1 cellular context compared by ENCODE assay signal in the genomic region with DNA sequence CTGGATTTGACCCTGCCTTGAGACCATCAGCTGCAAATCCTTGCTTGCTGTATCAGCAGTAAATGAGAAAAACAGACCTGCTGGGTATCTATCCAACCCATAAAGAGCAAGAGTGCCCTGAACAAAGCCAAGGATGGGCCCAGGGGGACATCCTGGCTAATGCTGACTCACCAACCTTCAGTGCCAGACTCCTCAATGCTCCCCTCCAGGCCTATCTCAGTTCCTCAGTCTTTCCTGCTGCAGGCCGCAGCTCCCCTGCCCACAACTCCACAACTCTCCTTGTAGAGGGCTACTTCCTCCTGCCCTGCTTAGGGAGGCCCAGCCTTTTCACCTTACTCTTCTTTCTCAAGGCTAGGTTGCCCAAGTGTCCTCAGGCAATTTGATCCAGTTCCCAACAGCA.
TF ChIP-seq lines count a peak whose summit lies in the region.

No MANE protein-coding gene starts in this region.

TF ChIP-seq in WTC11, 78 proteins besides CTCF, POLR2A, EP300 and RAD21 (continued from another document):
- TF ChIP-seq, protein P1, sequence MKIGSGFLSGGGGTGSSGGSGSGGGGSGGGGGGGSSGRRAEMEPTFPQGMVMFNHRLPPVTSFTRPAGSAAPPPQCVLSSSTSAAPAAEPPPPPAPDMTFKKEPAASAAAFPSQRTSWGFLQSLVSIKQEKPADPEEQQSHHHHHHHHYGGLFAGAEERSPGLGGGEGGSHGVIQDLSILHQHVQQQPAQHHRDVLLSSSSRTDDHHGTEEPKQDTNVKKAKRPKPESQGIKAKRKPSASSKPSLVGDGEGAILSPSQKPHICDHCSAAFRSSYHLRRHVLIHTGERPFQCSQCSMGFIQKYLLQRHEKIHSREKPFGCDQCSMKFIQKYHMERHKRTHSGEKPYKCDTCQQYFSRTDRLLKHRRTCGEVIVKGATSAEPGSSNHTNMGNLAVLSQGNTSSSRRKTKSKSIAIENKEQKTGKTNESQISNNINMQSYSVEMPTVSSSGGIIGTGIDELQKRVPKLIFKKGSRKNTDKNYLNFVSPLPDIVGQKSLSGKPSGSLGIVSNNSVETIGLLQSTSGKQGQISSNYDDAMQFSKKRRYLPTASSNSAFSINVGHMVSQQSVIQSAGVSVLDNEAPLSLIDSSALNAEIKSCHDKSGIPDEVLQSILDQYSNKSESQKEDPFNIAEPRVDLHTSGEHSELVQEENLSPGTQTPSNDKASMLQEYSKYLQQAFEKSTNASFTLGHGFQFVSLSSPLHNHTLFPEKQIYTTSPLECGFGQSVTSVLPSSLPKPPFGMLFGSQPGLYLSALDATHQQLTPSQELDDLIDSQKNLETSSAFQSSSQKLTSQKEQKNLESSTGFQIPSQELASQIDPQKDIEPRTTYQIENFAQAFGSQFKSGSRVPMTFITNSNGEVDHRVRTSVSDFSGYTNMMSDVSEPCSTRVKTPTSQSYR (CRISPR knock-in tag; IDR thresholded peaks at IDR 0.05): no peak
- TF ChIP-seq ZBTB21 (CRISPR knock-in tag; IDR thresholded peaks at IDR 0.05; ENCODE audit: borderline replicate concordance) (no peak), ZNF219 (CRISPR knock-in tag; IDR thresholded peaks at IDR 0.05; ENCODE audit: borderline replicate concordance) (no peak), ZNF512 (CRISPR knock-in tag; IDR thresholded peaks at IDR 0.05; ENCODE audit: borderline replicate concordance) (no peak), HMGA2 (CRISPR knock-in tag; IDR thresholded peaks at IDR 0.05) (no peak), JAZF1 (CRISPR knock-in tag; IDR thresholded peaks at IDR 0.05) (no peak), ESRRA (CRISPR knock-in tag; IDR thresholded peaks at IDR 0.05; ENCODE audit: borderline replicate concordance) (no peak), NR2C2 (CRISPR knock-in tag; IDR thresholded peaks at IDR 0.05) (no peak), ETV6 (CRISPR knock-in tag; IDR thresholded peaks at IDR 0.05) (no peak), GTF2I (CRISPR knock-in tag; conservative IDR thresholded peaks at IDR 0.05) (no peak), FOXK1 (CRISPR knock-in tag; IDR thresholded peaks at IDR 0.05) (no peak), PRDM15 (CRISPR knock-in tag; IDR thresholded peaks at IDR 0.05) (no peak), KAT7 (CRISPR knock-in tag; IDR thresholded peaks at IDR 0.05; ENCODE audit: borderline replicate concordance) (no peak), RELA (CRISPR knock-in tag; IDR thresholded peaks at IDR 0.05; ENCODE audit: borderline replicate concordance) (no peak)
- TF ChIP-seq, protein P2, sequence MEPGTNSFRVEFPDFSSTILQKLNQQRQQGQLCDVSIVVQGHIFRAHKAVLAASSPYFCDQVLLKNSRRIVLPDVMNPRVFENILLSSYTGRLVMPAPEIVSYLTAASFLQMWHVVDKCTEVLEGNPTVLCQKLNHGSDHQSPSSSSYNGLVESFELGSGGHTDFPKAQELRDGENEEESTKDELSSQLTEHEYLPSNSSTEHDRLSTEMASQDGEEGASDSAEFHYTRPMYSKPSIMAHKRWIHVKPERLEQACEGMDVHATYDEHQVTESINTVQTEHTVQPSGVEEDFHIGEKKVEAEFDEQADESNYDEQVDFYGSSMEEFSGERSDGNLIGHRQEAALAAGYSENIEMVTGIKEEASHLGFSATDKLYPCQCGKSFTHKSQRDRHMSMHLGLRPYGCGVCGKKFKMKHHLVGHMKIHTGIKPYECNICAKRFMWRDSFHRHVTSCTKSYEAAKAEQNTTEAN (CRISPR knock-in tag; IDR thresholded peaks at IDR 0.05): no peak
- TF ChIP-seq, protein P3, sequence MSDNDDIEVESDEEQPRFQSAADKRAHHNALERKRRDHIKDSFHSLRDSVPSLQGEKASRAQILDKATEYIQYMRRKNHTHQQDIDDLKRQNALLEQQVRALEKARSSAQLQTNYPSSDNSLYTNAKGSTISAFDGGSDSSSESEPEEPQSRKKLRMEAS (CRISPR knock-in tag; IDR thresholded peaks at IDR 0.05): no peak
- TF ChIP-seq, protein P4, sequence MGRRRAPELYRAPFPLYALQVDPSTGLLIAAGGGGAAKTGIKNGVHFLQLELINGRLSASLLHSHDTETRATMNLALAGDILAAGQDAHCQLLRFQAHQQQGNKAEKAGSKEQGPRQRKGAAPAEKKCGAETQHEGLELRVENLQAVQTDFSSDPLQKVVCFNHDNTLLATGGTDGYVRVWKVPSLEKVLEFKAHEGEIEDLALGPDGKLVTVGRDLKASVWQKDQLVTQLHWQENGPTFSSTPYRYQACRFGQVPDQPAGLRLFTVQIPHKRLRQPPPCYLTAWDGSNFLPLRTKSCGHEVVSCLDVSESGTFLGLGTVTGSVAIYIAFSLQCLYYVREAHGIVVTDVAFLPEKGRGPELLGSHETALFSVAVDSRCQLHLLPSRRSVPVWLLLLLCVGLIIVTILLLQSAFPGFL (CRISPR knock-in tag; IDR thresholded peaks at IDR 0.05; ENCODE audit: borderline replicate concordance): no peak
